ENCODE assay signal across 16 cellular contexts in genomic region chr1:203349166-203349565, GRCh38. TPM values are rescaled to one million over a fixed set of nuclear protein-coding genes. Genes with fewer than 3 reads are reported as not detected.
DNase-seq lines count a peak whose midpoint lies in the region; ATAC-seq and TF ChIP-seq lines count a peak whose summit lies in the region.
"Had no signal": no experiment of that assay in that cellular context is flagged by ENCODE, and none has a peak within 500 bp of the region (broad histone marks: within the 10 kb centered on the region; RNA-seq: fewer than 3 reads in every experiment).

No MANE protein-coding gene starts in this region.

- H3K27me3 ChIP-seq in breast epithelium (no peaks in the 10 kb centered on the region), stomach (no peaks in the 10 kb centered on the region), tibial artery (no peaks in the 10 kb centered on the region)

- no peaks in the 10 kb centered on the region for H3K4me1 Mint-ChIP-seq in MCF 10A (ENCODE audit: insufficient read depth, unreplicated experiment)

- no peak overlapping the region for H3K27ac Mint-ChIP-seq in MCF 10A (ENCODE audit: low read depth, unreplicated experiment)
- H3K27ac Mint-ChIP-seq: CD8-positive, alpha-beta memory T cell; GM23338 had no signal

- TF ChIP-seq EP300 in stomach (IDR thresholded peaks at IDR 0.05), result no peak

- TF ChIP-seq POLR2A in breast epithelium (IDR thresholded peaks at IDR 0.05), result no peak
- no peak for TF ChIP-seq POLR2A in stomach (IDR thresholded peaks at IDR 0.05)

- DNase-seq in breast epithelium (ENCODE audit: low spot score in 2 of 2) (no peak), MCF 10A (ENCODE audit: unreplicated experiment) (no peak), stomach (no peak), tibial artery (no peak), epidermal melanocyte (ENCODE audit: insufficient read length, low spot score) (no peak), OCI-M1 (lab: John Stamatoyannopoulos, UW) (no peak)
- DNase-seq: Caco-2; CD8-positive, alpha-beta memory T cell; DND-41; GDM1; H7 had no signal

- no peaks in the 10 kb centered on the region for H3K9me3 Mint-ChIP-seq in MCF 10A (ENCODE audit: unreplicated experiment)
- H3K9me3 Mint-ChIP-seq: CD14-positive monocyte; CD8-positive, alpha-beta memory T cell; GM23338 had no signal

- POLR2A ChIA-PET in MCF 10A (lab: Yijun Ruan, JAX), result interaction anchor here (1.4 kb wide), 1 partner anchor 10 kb away, joined by 3 read pairs; no protein-coding TSS in a partner anchor

- no peak for TF ChIP-seq CTCF in breast epithelium (IDR thresholded peaks at IDR 0.05)
- no peak for TF ChIP-seq CTCF in MCF 10A (IDR thresholded peaks at IDR 0.05; ENCODE audit: unreplicated experiment)
- TF ChIP-seq CTCF in stomach (IDR thresholded peaks at IDR 0.05), result no peak
- no peak for TF ChIP-seq CTCF in tibial artery (IDR thresholded peaks at IDR 0.05)

- H3K4me3 ChIP-seq in breast epithelium, result peak overlapping the region in 1 of 3 donors; percentile 53
- no peak overlapping the region for H3K4me3 ChIP-seq in stomach
- H3K4me3 ChIP-seq in tibial artery, result peak overlapping the region; percentile 54 to 56
- H3K4me3 ChIP-seq: GM23338 had no signal

- H3K4me1 ChIP-seq in breast epithelium (peaks cover 7 to 16% of the 10 kb centered on the region in 2 donors), stomach (peaks cover 18 to 65% (median 50%) of the 10 kb centered on the region in 4 donors), tibial artery (peaks cover 0 to 78% (median 54%) of the 10 kb centered on the region in 4 donors)

- CTCF ChIA-PET in MCF 10A (lab: Yijun Ruan, JAX), result interaction anchor here (0.6 to 21.9 kb wide), 5 partner anchors 7 to 353 kb away, joined by 3 to 980 read pairs (median 422); partner anchors contain the start of gene FMOD

- H3K27ac ChIP-seq in breast epithelium, result peak overlapping the region; percentile 77 to 83
- H3K27ac ChIP-seq in stomach, result peak overlapping the region in 3 of 5 donors; percentile 80 to 87 (median 84)
- peak overlapping the region; percentile 90 for H3K27ac ChIP-seq in tibial artery
- H3K27ac ChIP-seq: 22Rv1 had no signal

- WGBS in stomach, 5 donors, result 93 to 100% (median 100%) methylated on average over 1 of the region's 1 CpG

- H3K9me3 ChIP-seq in breast epithelium (no peaks in the 10 kb centered on the region), stomach (no peaks in the 10 kb centered on the region), tibial artery (no peaks in the 10 kb centered on the region)
- H3K9me3 ChIP-seq: Caco-2 had no signal

- no peak for ATAC-seq in HG03439 (IDR thresholded peaks at IDR 0.05; ENCODE audit: unreplicated experiment)
- ATAC-seq: GM23338, HepG2 had no signal

- H3K36me3 Mint-ChIP-seq in MCF 10A (ENCODE audit: insufficient read depth, unreplicated experiment), result no peaks in the 10 kb centered on the region
- H3K36me3 Mint-ChIP-seq: CD8-positive, alpha-beta memory T cell had no signal

- intact Hi-C loops in breast epithelium (cut with DNase I; ENCODE audit: low total_unique reads) (no loop called here), MCF 10A (cut with micrococcal nuclease) (no loop called here), stomach (cut with DNase I; ENCODE audit: low total_unique reads) (loop anchor here (5.0 kb wide), 1 partner anchor 93 kb away; no protein-coding TSS in a partner anchor), tibial artery (cut with DNase I; ENCODE audit: low total_unique reads) (loop anchor here (10.0 kb wide), 1 partner anchor 356 kb away; no protein-coding TSS in a partner anchor)

- H3K36me3 ChIP-seq in breast epithelium (no peaks in the 10 kb centered on the region), stomach (peaks cover 0 to 7% (median 6%) of the 10 kb centered on the region in 4 donors), tibial artery (peaks cover 6 to 17% (median 12%) of the 10 kb centered on the region in 3 donors)

- H3K4me3 Mint-ChIP-seq in MCF 10A (ENCODE audit: unreplicated experiment), result no peak overlapping the region
- H3K4me3 Mint-ChIP-seq: CD14-positive monocyte; CD8-positive, alpha-beta memory T cell; GM23338 had no signal

- H3K27me3 Mint-ChIP-seq in MCF 10A (ENCODE audit: insufficient read depth, unreplicated experiment), result peaks cover 93% of the 10 kb centered on the region

- BruUV-seq in MCF 10A (replicated peaks; lab: Mats Ljungman, UMichigan), result no TSS peak

RNA-seq across cellular contexts. Expression of gene FMOD, which starts 1.8 kb away (rescaled TPM):
- 100 to 1,000 TPM in 1 of 3 donors, 10 to 100 TPM in 2; 79.6 to 132 (median 92.4) TPM for total RNA-seq in breast epithelium
- total RNA-seq in MCF 10A (2022), result not detected in 2 replicates
- total RNA-seq in stomach, result 100 to 1,000 TPM in 1 of 5 donors, 10 to 100 TPM in 4; 14.7 to 422 (median 54.9) TPM
- polyA plus RNA-seq in stomach, result 10 to 100 TPM; 30.1 to 39.7 (median 35.6) TPM
- total RNA-seq: H7, HepG2 had no signal
- polyA plus RNA-seq: CD14-positive monocyte; CD8-positive, alpha-beta memory T cell had no signal

RNA-seq across cellular contexts. Expression of gene BTG2, which starts 43.8 kb away (rescaled TPM):
- 100 to 1,000 TPM in 2 of 3 donors, 10 to 100 TPM in 1; 82.7 to 271 (median 102) TPM for total RNA-seq in breast epithelium
- total RNA-seq in MCF 10A (2022), result 39.8 and 44.4 TPM in 2 replicates
- total RNA-seq in stomach, result 100 to 1,000 TPM in 3 of 5 donors, 10 to 100 TPM in 2; 80.2 to 231 (median 113) TPM
- polyA plus RNA-seq in stomach, result 10 to 100 TPM; 46.4 to 78.9 (median 58.6) TPM

Comparison
In these comparisons a context has a peak if more than half of its experiments do, and no peak if none do; other contexts are left out.
1. RNA of gene FMOD, which starts 1.8 kb away (total RNA-seq): 79.6 to 132 TPM in breast epithelium and 14.7 to 422 TPM in stomach; not detected in MCF 10A; every median in the first group is over 10 times any median in the second.
2. H3K4me3 ChIP-seq: peak in tibial artery (2 of 2); none in stomach (0 of 4).
3. intact Hi-C loops: an anchor here in stomach (5.0 kb wide) and tibial artery (10.0 kb wide); none called in breast epithelium and MCF 10A.
4. Peak in every context shown above with its lines, with median percentiles within 50 percentile points of each other: H3K27ac ChIP-seq.